In the genomic region with DNA sequence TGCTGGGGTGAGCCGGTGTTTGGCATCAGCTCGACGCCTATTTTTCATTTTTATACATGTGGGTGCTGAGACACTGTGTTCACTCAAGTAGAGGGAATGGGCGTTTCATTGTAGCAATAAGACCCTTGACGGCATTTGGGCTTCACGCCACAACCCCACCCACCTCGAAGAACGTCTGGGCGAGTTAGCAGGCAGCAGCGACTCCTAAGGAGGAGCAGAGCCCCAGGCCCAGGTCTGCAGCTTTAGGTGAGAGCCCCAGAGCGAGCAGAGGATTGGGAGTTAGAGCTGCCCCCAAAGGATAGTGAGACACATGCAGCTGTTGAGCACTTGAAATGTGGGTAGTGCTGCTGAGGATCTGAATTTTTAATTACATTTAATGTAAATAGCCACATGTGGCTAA, we compare ENCODE assay signal across 20 cellular contexts. TPM values are rescaled to one million over a fixed set of nuclear protein-coding genes. Genes with fewer than 3 reads are reported as not detected.
DNase-seq lines count a peak whose midpoint lies in the region; ATAC-seq and TF ChIP-seq lines count a peak whose summit lies in the region.
"Had no signal": no experiment of that assay in that cellular context is flagged by ENCODE, and none has a peak within 500 bp of the region (broad histone marks: within the 10 kb centered on the region; RNA-seq: fewer than 3 reads in every experiment).

No MANE protein-coding gene starts in this region.

- H3K27me3 ChIP-seq in CD8-positive, alpha-beta T cell (ENCODE audit: insufficient read depth, low read length) = no peaks in the 10 kb centered on the region
- no peaks in the 10 kb centered on the region for H3K27me3 ChIP-seq in GM23248 (replicated peaks; ENCODE audit: insufficient read depth)
- H3K27me3 ChIP-seq: Peyer's patch had no signal

- CTCF ChIA-PET in CD8-positive, alpha-beta T cell (lab: Charles Lee) = interaction anchor here (0.9 to 2.8 kb wide), 4 partner anchors 10 to 61 kb away, joined by 3 to 9 read pairs (median 6); no protein-coding TSS in a partner anchor

- 40 to 47% methylated on average over 11 of the region's 11 CpGs for WGBS in GM23248 (ENCODE audit: low coverage in 1 of 2, low lambda C conversion rate in 2 of 2, missing lambda C conversion rate in 2 of 2), 2 experiments

- no peak overlapping the region for H3K27ac ChIP-seq in CD8-positive, alpha-beta T cell (ENCODE audit: low read depth, low read length)
- no peak overlapping the region for H3K27ac ChIP-seq in GM23248
- H3K27ac ChIP-seq: psoas muscle, SK-N-MC had no signal

- H3K9me3 ChIP-seq in CD8-positive, alpha-beta T cell (ENCODE audit: low read length) = no peaks in the 10 kb centered on the region
- no peaks in the 10 kb centered on the region for H3K9me3 ChIP-seq in GM23248 (ENCODE audit: low read depth)
- H3K9me3 ChIP-seq: Peyer's patch, psoas muscle had no signal

- no peak for ATAC-seq in CD8-positive, alpha-beta T cell
- ATAC-seq in activated T-helper 17 cell treated with anti-CD3 and anti-CD28 coated beads, Interleukin-2, amount 50 U/mL, for 72 hours (replicated peaks) = no peak
- no peak for ATAC-seq in stimulated activated naive CD8-positive, alpha-beta T cell treated with anti-CD3 and anti-CD28 coated beads, Interleukin-15, Interleukin-2, amounts not matched to agents 100 U/mL and 50 U/mL, for 24 hours
- ATAC-seq: psoas muscle had no signal

- no peaks in the 10 kb centered on the region for H3K4me1 ChIP-seq in CD8-positive, alpha-beta T cell (ENCODE audit: insufficient read depth, low read length)
- peaks cover 4% of the 10 kb centered on the region; the same call in 1 of the 2 replicates for H3K4me1 ChIP-seq in GM23248 (ENCODE audit: insufficient read depth)

- intact Hi-C loops in CD8-positive, alpha-beta T cell (cut with DNase I, micrococcal nuclease) = loop anchor here (5.0 to 10.0 kb wide), 5 partner anchors 295 to 400 kb away; partner anchors contain the start of genes CNOT6 (in 2 of the 2) and TRIM52 (in 1 of the 2)

- H3K9me2 ChIP-seq in GM23248 (ENCODE audit: insufficient read depth) = no peaks in the 10 kb centered on the region

- peaks cover 16% of the 10 kb centered on the region for H3K36me3 Mint-ChIP-seq in CD8-positive, alpha-beta T cell
- H3K36me3 Mint-ChIP-seq in endothelial cell (ENCODE audit: low read depth, unreplicated experiment) (no peaks in the 10 kb centered on the region), neural crest cell (ENCODE audit: low read depth) (peaks cover 9% of the 10 kb centered on the region)
- H3K36me3 Mint-ChIP-seq in activated T-helper 17 cell treated with anti-CD3 and anti-CD28 coated beads, Interleukin-2, amount 50 U/mL, for 72 hours (ENCODE audit: low read depth) = peaks cover 13% of the 10 kb centered on the region

- in situ Hi-C loops in GM23248 (cut with MboI) = no loop called here

- no peak overlapping the region for H3K4me2 ChIP-seq in GM23248 (ENCODE audit: unreplicated experiment)

- H3K27ac Mint-ChIP-seq in CD8-positive, alpha-beta T cell = no peak overlapping the region
- peak overlapping the region; percentile 18 for H3K27ac Mint-ChIP-seq in endothelial cell (ENCODE audit: unreplicated experiment)
- H3K27ac Mint-ChIP-seq in neural crest cell (ENCODE audit: unreplicated experiment) = no peak overlapping the region
- H3K27ac Mint-ChIP-seq in activated T-helper 17 cell treated with anti-CD3 and anti-CD28 coated beads, Interleukin-2, amount 50 U/mL, for 72 hours = no peak overlapping the region

- POLR2A ChIA-PET in CD8-positive, alpha-beta T cell (lab: Charles Lee) = interaction anchor here (1.1 to 4.2 kb wide), 4 partner anchors 30 to 60 kb away, joined by 4 to 28 read pairs (median 16); partner anchors contain the start of gene MGAT1

- no peaks in the 10 kb centered on the region for H4K20me1 ChIP-seq in GM23248 (ENCODE audit: insufficient read depth)

- peak overlapping the region; percentile 8 for H3K4me3 Mint-ChIP-seq in CD8-positive, alpha-beta T cell
- H3K4me3 Mint-ChIP-seq in endothelial cell (ENCODE audit: unreplicated experiment) (no peak overlapping the region), neural crest cell (peak overlapping the region; percentile 81)
- no peak overlapping the region for H3K4me3 Mint-ChIP-seq in activated T-helper 17 cell treated with anti-CD3 and anti-CD28 coated beads, Interleukin-2, amount 50 U/mL, for 72 hours

- H3K27me3 Mint-ChIP-seq in CD8-positive, alpha-beta T cell (ENCODE audit: low read depth) = no peaks in the 10 kb centered on the region
- H3K27me3 Mint-ChIP-seq in endothelial cell (ENCODE audit: unreplicated experiment) = peaks cover 2% of the 10 kb centered on the region
- peaks cover 24% of the 10 kb centered on the region for H3K27me3 Mint-ChIP-seq in neural crest cell (ENCODE audit: low read depth)
- peaks cover 5% of the 10 kb centered on the region for H3K27me3 Mint-ChIP-seq in activated T-helper 17 cell treated with anti-CD3 and anti-CD28 coated beads, Interleukin-2, amount 50 U/mL, for 72 hours

- peaks cover 21% of the 10 kb centered on the region for H3K4me1 Mint-ChIP-seq in CD8-positive, alpha-beta T cell (ENCODE audit: low read depth)
- H3K4me1 Mint-ChIP-seq in endothelial cell (ENCODE audit: unreplicated experiment) (peaks cover 3% of the 10 kb centered on the region), neural crest cell (peaks cover 23% of the 10 kb centered on the region)
- H3K4me1 Mint-ChIP-seq in activated T-helper 17 cell treated with anti-CD3 and anti-CD28 coated beads, Interleukin-2, amount 50 U/mL, for 72 hours = peaks cover 20% of the 10 kb centered on the region

- peaks cover 27% of the 10 kb centered on the region for H3K79me2 ChIP-seq in GM23248 (ENCODE audit: insufficient read depth)

- no peaks in the 10 kb centered on the region for H3K36me3 ChIP-seq in CD8-positive, alpha-beta T cell (ENCODE audit: insufficient read depth, low read length)
- H3K36me3 ChIP-seq in GM23248 (ENCODE audit: low read depth) = no peaks in the 10 kb centered on the region
- H3K36me3 ChIP-seq: Peyer's patch had no signal

- no peak overlapping the region; the same call in 1 of the 2 replicates for H2AFZ ChIP-seq in GM23248

- peaks cover 6% of the 10 kb centered on the region; the same call in 1 of the 2 replicates for H3F3A ChIP-seq in GM23248 (ENCODE audit: insufficient read depth)

- TF ChIP-seq CTCF in CD8-positive, alpha-beta T cell (IDR thresholded peaks at IDR 0.05) = no peak
- TF ChIP-seq CTCF in endothelial cell (IDR thresholded peaks at IDR 0.05; ENCODE audit: unreplicated experiment) = no peak
- TF ChIP-seq CTCF in neural crest cell (conservative IDR thresholded peaks at IDR 0.05) = no peak

- H3K4me3 ChIP-seq in CD8-positive, alpha-beta T cell (ENCODE audit: low read depth, low read length) = no peak overlapping the region
- H3K4me3 ChIP-seq in GM23248 = no peak overlapping the region

- DNase-seq in CD8-positive, alpha-beta T cell = no peak
- DNase-seq in NCI-H526 (lab: John Stamatoyannopoulos, UW) = peak; percentile 52 to 71
- DNase-seq in endothelial cell (ENCODE audit: low spot score) = no peak
- DNase-seq in neural crest cell (ENCODE audit: low read depth, low spot score) = no peak
- no peak for DNase-seq in GM23248
- no peak for DNase-seq in NCI-H2081 (lab: John Stamatoyannopoulos, UW)
- no peak for DNase-seq in stimulated activated naive CD8-positive, alpha-beta T cell treated with anti-CD3 and anti-CD28 coated beads, Interleukin-15, Interleukin-2, amounts not matched to agents 100 U/mL and 50 U/mL, for 24 hours
- DNase-seq: activated CD4-positive, alpha-beta T cell treated with anti-CD3 and anti-CD28 coated beads for 1 hour; activated effector memory CD4-positive, alpha-beta T cell treated with Interleukin-2 at 50 U/mL for 16 hours; amygdala; effector memory CD4-positive, alpha-beta T cell; NCI-H187; NCI-H524 treated with DMSO at 0.1 percent for 48 hours; Peyer's patch; psoas muscle; stimulated activated CD4-positive, alpha-beta T cell treated with anti-CD3 and anti-CD28 coated beads, Interleukin-2, amount 100 ng/mL, for 48 hours had no signal

- H3K9me3 Mint-ChIP-seq in CD8-positive, alpha-beta T cell = no peaks in the 10 kb centered on the region
- no peaks in the 10 kb centered on the region for H3K9me3 Mint-ChIP-seq in endothelial cell (ENCODE audit: unreplicated experiment)
- H3K9me3 Mint-ChIP-seq in neural crest cell = no peaks in the 10 kb centered on the region
- no peaks in the 10 kb centered on the region for H3K9me3 Mint-ChIP-seq in activated T-helper 17 cell treated with anti-CD3 and anti-CD28 coated beads, Interleukin-2, amount 50 U/mL, for 72 hours
- H3K9me3 Mint-ChIP-seq: central memory CD8-positive, alpha-beta T cell had no signal

- H3K9ac ChIP-seq in GM23248 = no peak overlapping the region

RNA-seq across cellular contexts. Expression of gene ZFP62, which starts 1.6 kb away (rescaled TPM):
- 10 to 100 TPM; 13.7 to 13.9 TPM for total RNA-seq in CD8-positive, alpha-beta T cell
- total RNA-seq in endothelial cell (ENCODE audit: unreplicated experiment) (30.2 TPM), neural crest cell (41.6 and 44.4 TPM in 2 replicates)
- 6.1 and 13.6 TPM in 2 replicates for total RNA-seq in GM23248 (2014; rRNA removed; shearing (Covaris generic))
- 9.4 and 13.0 TPM in 2 replicates for polyA plus RNA-seq in GM23248 (2016; fragmentation: Nextera tagmentation; extraction: Ambion mirVana)
- total RNA-seq in activated T-helper 17 cell treated with anti-CD3 and anti-CD28 coated beads, Interleukin-2, amount 50 U/mL, for 72 hours = 10 to 100 TPM; 16.6 to 20.8 TPM

RNA-seq across cellular contexts. Expression of gene BTNL8, which starts 36.3 kb away (rescaled TPM):
- not detected for total RNA-seq in CD8-positive, alpha-beta T cell
- total RNA-seq in endothelial cell (ENCODE audit: unreplicated experiment) = 0.59 TPM
- not detected in 2 replicates for total RNA-seq in neural crest cell
- total RNA-seq in GM23248 (2014; rRNA removed; shearing (Covaris generic)) = not detected in 2 replicates
- polyA plus RNA-seq in GM23248 (2016; fragmentation: Nextera tagmentation; extraction: Ambion mirVana) = not detected in 2 replicates
- under 1 TPM in 1 of 2 donors, not detected in 1; 0.40 TPM for total RNA-seq in activated T-helper 17 cell treated with anti-CD3 and anti-CD28 coated beads, Interleukin-2, amount 50 U/mL, for 72 hours
- total RNA-seq: fibroblast of lung had no signal
- polyA plus RNA-seq: fibroblast of lung had no signal

Comparison
In these comparisons a context has a peak if more than half of its experiments do, and no peak if none do; other contexts are left out.
1. DNase-seq: peak in NCI-H526 (2 of 2); none in CD8-positive, alpha-beta T cell (0 of 7), endothelial cell (single experiment), neural crest cell (single experiment), GM23248 (single experiment), NCI-H2081 (0 of 2) and stimulated activated naive CD8-positive, alpha-beta T cell treated with anti-CD3 and anti-CD28 coated beads, Interleukin-15, Interleukin-2, amounts not matched to agents 100 U/mL and 50 U/mL, for 24 hours (single experiment).
2. H3K4me3 Mint-ChIP-seq: peak in CD8-positive, alpha-beta T cell (single experiment) and neural crest cell (single experiment); none in endothelial cell (single experiment) and activated T-helper 17 cell treated with anti-CD3 and anti-CD28 coated beads, Interleukin-2, amount 50 U/mL, for 72 hours (single experiment).